Comparison of ENCODE assay signal across 8 cellular contexts in genomic region chr2:216412022-216412999, GRCh38. TPM values are rescaled to one million over a fixed set of nuclear protein-coding genes. Genes with fewer than 3 reads are reported as not detected.
DNase-seq lines count a peak whose midpoint lies in the region; FAIRE-seq and TF ChIP-seq lines count a peak whose summit lies in the region.

SMARCAL1 (plus strand) TSS chr2:216412484; CDS start chr2:216414705, 2,221 bp downstream.

- CTCF ChIA-PET in activated naive CD4-positive, alpha-beta T cell treated with anti-CD3 and anti-CD28 coated beads for 36 hours (lab: Charles Lee) = interaction anchor here (1.0 to 1.2 kb wide), 2 partner anchors 303 to 348 kb away, joined by 3 to 7 read pairs; partner anchors contain the start of gene XRCC5

- H3K27me3 ChIP-seq in neuronal stem cell (ENCODE audit: control insufficient read depth in 3 of 3, insufficient read depth in 3 of 3, low read depth in 1 of 3, low read length in 3 of 3) = peaks cover 0 to 8% (median 0%) of the 10 kb centered on the region in 3 experiments

- H3K27me3 Mint-ChIP-seq in activated naive CD4-positive, alpha-beta T cell treated with anti-CD3 and anti-CD28 coated beads for 36 hours (ENCODE audit: low read depth) = no peaks in the 10 kb centered on the region

- H2BK120ac ChIP-seq in neuronal stem cell (ENCODE audit: low read depth, low read length) = peak within 1 kb of the TSS; percentile 82

- peak within 1 kb of the TSS; percentile 98 for H3K9ac ChIP-seq in neuronal stem cell (ENCODE audit: low read depth, low read length, poor library complexity)

- H3K9me3 ChIP-seq in neuronal stem cell (replicated peaks in 1 of 2; ENCODE audit: control insufficient read depth in 2 of 2, insufficient read depth in 1 of 2, low read depth in 1 of 2, low read length in 2 of 2) = no peaks in the 10 kb centered on the region

- H3K4me1 ChIP-seq in neuronal stem cell (ENCODE audit: control insufficient read depth in 2 of 2, insufficient read depth in 1 of 2, low read depth in 1 of 2, low read length in 2 of 2) = peaks cover 2 to 15% of the 10 kb centered on the region in 2 donors

- peak; percentile 21 for FAIRE-seq in frontal cortex (lab: Jason Lieb, UNC)

- H4K91ac ChIP-seq in neuronal stem cell (ENCODE audit: low read depth, low read length, poor library complexity) = peak within 1 kb of the TSS; percentile 68

- peaks cover 8 to 29% of the 10 kb centered on the region in 2 donors for H3K36me3 ChIP-seq in neuronal stem cell (replicated peaks in 1 of 2; ENCODE audit: control insufficient read depth in 2 of 2, insufficient read depth in 2 of 2, low read length in 2 of 2)

- H3K27ac Mint-ChIP-seq in activated naive CD4-positive, alpha-beta T cell treated with anti-CD3 and anti-CD28 coated beads for 36 hours = peak within 1 kb of the TSS; percentile 90

- TF ChIP-seq CTCF in HFF-Myc (IDR thresholded peaks at IDR 0.05; ENCODE audit: low read depth, low read length, missing control alignments) (no peak), subcutaneous adipose tissue (IDR thresholded peaks at IDR 0.05; ENCODE audit: low read depth) (no peak)

- peak within 1 kb of the TSS; percentile 93 for H2BK12ac ChIP-seq in neuronal stem cell (ENCODE audit: low read length)

- H2BK15ac ChIP-seq in neuronal stem cell (ENCODE audit: low read length) = no peak within 1 kb of the TSS

- H2BK5ac ChIP-seq in neuronal stem cell (ENCODE audit: low read length) = peak within 1 kb of the TSS; percentile 97

- peak within 1 kb of the TSS; percentile 100 for H3K18ac ChIP-seq in neuronal stem cell (ENCODE audit: low read length)

- no peak within 1 kb of the TSS for H3K4ac ChIP-seq in neuronal stem cell (ENCODE audit: low read length)

- intact Hi-C loops in activated naive CD4-positive, alpha-beta T cell treated with anti-CD3 and anti-CD28 coated beads for 36 hours (cut with micrococcal nuclease) = loop anchor here (1.0 to 10.0 kb wide), 13 partner anchors 24 to 1608 kb away; partner anchors contain the start of genes ATIC, BARD1, RPL37A and XRCC5

- peaks cover 6% of the 10 kb centered on the region for H3K4me1 Mint-ChIP-seq in activated naive CD4-positive, alpha-beta T cell treated with anti-CD3 and anti-CD28 coated beads for 36 hours (ENCODE audit: low read depth)

- H3K9me3 Mint-ChIP-seq in activated naive CD4-positive, alpha-beta T cell treated with anti-CD3 and anti-CD28 coated beads for 36 hours = no peaks in the 10 kb centered on the region

- WGBS in neuronal stem cell (ENCODE audit: extremely low coverage in 2 of 2, insufficient read length in 2 of 2, insufficient replicate concordance in 1 of 2), 2 donors = no CpG with 5 or more reads among the region's 56 CpGs

- peak within 1 kb of the TSS; percentile 69 for H3K4me2 ChIP-seq in neuronal stem cell (ENCODE audit: insufficient read depth, low read length, poor library complexity, severe bottlenecking)

- peak within 1 kb of the TSS; percentile 85 for H3K23ac ChIP-seq in neuronal stem cell (ENCODE audit: low read depth, low read length, poor library complexity)

- H4K8ac ChIP-seq in neuronal stem cell (ENCODE audit: low read depth, low read length) = peak within 1 kb of the TSS; percentile 100

- no peaks in the 10 kb centered on the region for H3K79me1 ChIP-seq in neuronal stem cell (ENCODE audit: low read depth, low read length)

- peak; percentile 96 for DNase-seq in GM03348 (ENCODE audit: low spot score)
- DNase-seq in HFF-Myc (ENCODE audit: extremely low read depth, low read depth) = peak; percentile 91
- peak; percentile 99 for DNase-seq in NAMALWA (ENCODE audit: low spot score)
- peak; percentile 99 for DNase-seq in SK-N-DZ (ENCODE audit: low spot score)
- peak; percentile 100 for DNase-seq in activated naive CD4-positive, alpha-beta T cell treated with anti-CD3 and anti-CD28 coated beads for 36 hours
- peak; percentile 72 to 88 for DNase-seq in frontal cortex (ENCODE audit: low spot score in 2 of 2)
- DNase-seq in neuronal stem cell (ENCODE audit: low spot score) = peak; percentile 99

- peak within 1 kb of the TSS; percentile 92 for H3K4me3 Mint-ChIP-seq in activated naive CD4-positive, alpha-beta T cell treated with anti-CD3 and anti-CD28 coated beads for 36 hours

- peak within 1 kb of the TSS; percentile 99 for H2AFZ ChIP-seq in neuronal stem cell (ENCODE audit: low read length)

- no peak within 1 kb of the TSS for H2AK5ac ChIP-seq in neuronal stem cell (ENCODE audit: low read depth, low read length)

- peak within 1 kb of the TSS; percentile 92 for H3K14ac ChIP-seq in neuronal stem cell (ENCODE audit: low read length)

- H3K27ac ChIP-seq in neuronal stem cell (replicated peaks; ENCODE audit: low read length) = peak within 1 kb of the TSS; percentile 59

- peak within 1 kb of the TSS; percentile 70 for H3K4me3 ChIP-seq in HFF-Myc (replicated peaks; ENCODE audit: low read depth, low read length)
- peak within 1 kb of the TSS; percentile 80 to 98 for H3K4me3 ChIP-seq in neuronal stem cell (ENCODE audit: low read length in 2 of 2)

- H3K36me3 Mint-ChIP-seq in activated naive CD4-positive, alpha-beta T cell treated with anti-CD3 and anti-CD28 coated beads for 36 hours (ENCODE audit: low read depth) = peaks cover 10% of the 10 kb centered on the region

RNA-seq across cellular contexts. Expression of gene SMARCAL1, which starts in this region (rescaled TPM):
- polyA plus RNA-seq in SK-N-DZ (2014; cell fraction: cytosol; rRNA removed) = 6.7 and 7.5 TPM in 2 replicates
- 5.4 and 10.3 TPM in 2 replicates for polyA plus RNA-seq in SK-N-DZ (2014; cell fraction: nucleus; rRNA removed)
- total RNA-seq in activated naive CD4-positive, alpha-beta T cell treated with anti-CD3 and anti-CD28 coated beads for 36 hours = 10 to 100 TPM; 17.0 to 18.2 TPM
- total RNA-seq in frontal cortex (12.6 TPM), subcutaneous adipose tissue (10 to 100 TPM; 13.2 to 39.7 (median 23.6) TPM)
- 13.5 TPM for polyA plus RNA-seq in neuronal stem cell (2013, experiment 1 of 2)
- polyA plus RNA-seq in neuronal stem cell (2013, experiment 2 of 2) = 14.6 TPM

Comparison
In these comparisons a context has a peak if more than half of its experiments do, and no peak if none do; other contexts are left out.
1. Peak in every context shown above with its lines: DNase-seq, H3K4me3 ChIP-seq and H3K27ac ChIP-seq.